ENCODE assay signal across 7 cellular contexts in the genomic region with DNA sequence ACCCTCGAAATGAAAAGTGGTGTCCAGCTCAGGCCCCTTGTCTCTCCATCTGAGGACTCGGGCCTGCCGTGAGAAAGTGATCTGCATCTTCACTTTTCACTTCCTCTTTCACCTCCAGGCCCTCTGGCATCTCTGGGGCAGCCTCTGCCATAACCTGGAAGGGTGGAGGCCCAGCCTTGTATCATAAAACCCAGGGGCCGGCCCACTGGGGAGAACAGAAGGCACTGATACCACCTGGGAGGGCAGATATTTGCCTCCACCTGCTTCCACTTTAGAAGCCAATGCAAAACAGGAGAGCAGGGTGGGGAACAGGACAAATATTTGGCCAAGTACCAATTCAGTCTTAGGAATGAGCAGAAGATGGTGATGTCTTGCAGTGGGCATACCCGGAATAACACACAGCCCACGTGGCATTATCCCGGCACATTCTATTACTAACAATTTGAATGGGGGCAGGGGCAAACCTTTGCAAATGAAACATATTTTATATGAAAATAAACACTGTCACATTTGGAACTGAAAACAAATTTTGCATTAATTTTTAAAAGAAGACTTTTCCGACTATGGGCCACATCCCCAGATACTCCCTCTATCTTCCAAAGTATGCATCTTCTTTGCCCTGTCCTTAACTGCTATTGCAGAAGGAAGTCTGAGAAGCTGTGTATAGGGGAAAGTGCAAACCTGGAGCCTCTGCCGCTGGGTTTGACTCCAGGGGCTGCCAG.
DNase-seq lines count a peak whose midpoint lies in the region; ATAC-seq and TF ChIP-seq lines count a peak whose summit lies in the region.

No MANE protein-coding gene starts in this region.

- TF ChIP-seq CTCF in OCI-LY7 (conservative IDR thresholded peaks at IDR 0.05; ENCODE audit: low read length) (peak; percentile 30; the same call in 1 of the 2 replicates), left lung (IDR thresholded peaks at IDR 0.05) (no peak), progenitor cell of endocrine pancreas (IDR thresholded peaks at IDR 0.05; ENCODE audit: unreplicated experiment) (no peak)

- intact Hi-C loops in OCI-LY7 (cut with micrococcal nuclease; ENCODE audit: unreplicated experiment): loop anchor here (1.0 to 5.0 kb wide), 7 partner anchors 29 to 177 kb away; partner anchors contain the start of gene SIRT5
- intact Hi-C loops in left lung (cut with DNase I): no loop called here

- H3K4me3 Mint-ChIP-seq in progenitor cell of endocrine pancreas (ENCODE audit: low read depth): no peak overlapping the region

- H3K4me2 ChIP-seq in OCI-LY7 (ENCODE audit: low read length): peak overlapping the region; percentile 78

- H3K36me3 ChIP-seq in OCI-LY7 (ENCODE audit: insufficient read depth, low read length) (no peaks in the 10 kb centered on the region), left lung (no peaks in the 10 kb centered on the region)

- H4K20me1 ChIP-seq in OCI-LY7 (ENCODE audit: insufficient read depth, low read length): 0 out of 2 replicates have a peak, but pooled peaks cover 8% of the 10 kb centered on the region

- peak overlapping the region; percentile 47 for H3K27ac ChIP-seq in OCI-LY7 (ENCODE audit: low read depth, low read length, poor library complexity, severe bottlenecking)
- peak overlapping the region in 1 of 2 donors; percentile 37 for H3K27ac ChIP-seq in left lung

- peaks cover 12% of the 10 kb centered on the region for H3K4me1 Mint-ChIP-seq in progenitor cell of endocrine pancreas (ENCODE audit: low read depth)

- H3K27ac Mint-ChIP-seq in progenitor cell of endocrine pancreas: no peak overlapping the region

- no peaks in the 10 kb centered on the region for H3K9me2 ChIP-seq in OCI-LY7 (ENCODE audit: insufficient read depth, low read length)

- H3K9me3 Mint-ChIP-seq in progenitor cell of endocrine pancreas (ENCODE audit: low read depth): no peaks in the 10 kb centered on the region

- BruUV-seq in OCI-LY7 (replicated peaks; lab: Mats Ljungman, UMichigan): no TSS peak

- ATAC-seq in HG02970 (IDR thresholded peaks at IDR 0.05; ENCODE audit: low FRiP score, unreplicated experiment) (peak; percentile 69), left lung (peak; percentile 18)

- H3K27me3 Mint-ChIP-seq in progenitor cell of endocrine pancreas: peaks cover 8% of the 10 kb centered on the region

- POLR2A ChIA-PET in OCI-LY7 (lab: Charles Lee) (interaction anchor here (1.0 to 1.9 kb wide), 6 partner anchors 28 to 218 kb away, joined by 3 to 7 read pairs (median 4); partner anchors contain the start of gene NOL7), HEK293T (lab: Yijun Ruan, JAX) (no interaction called here)

- H3K79me2 ChIP-seq in OCI-LY7 (ENCODE audit: insufficient read depth, low read depth, low read length): peaks cover 22% of the 10 kb centered on the region; the same call in 1 of the 2 replicates

- H2AFZ ChIP-seq in OCI-LY7 (ENCODE audit: low read length): no peak overlapping the region; the same call in 1 of the 2 replicates

- CTCF ChIA-PET in OCI-LY7 (lab: Charles Lee; ENCODE audit: unreplicated experiment): interaction anchor here (0.5 kb wide), 1 partner anchor 44 kb away, joined by 3 read pairs; no protein-coding TSS in a partner anchor
- CTCF ChIA-PET in HEK293T (lab: Yijun Ruan, JAX): interaction anchor here (0.5 kb wide), 1 partner anchor 1459 kb away, joined by 3 read pairs; no protein-coding TSS in a partner anchor

- H3K9me3 ChIP-seq in OCI-LY7 (ENCODE audit: low read length): no peaks in the 10 kb centered on the region
- H3K9me3 ChIP-seq in left lung: no peaks in the 10 kb centered on the region

- H3K4me1 ChIP-seq in OCI-LY7 (ENCODE audit: insufficient read depth, low read length, poor library complexity, severe bottlenecking): peaks cover 65% of the 10 kb centered on the region
- peaks cover 23 to 39% of the 10 kb centered on the region in 2 donors for H3K4me1 ChIP-seq in left lung

- H3K27me3 ChIP-seq in left lung: no peaks in the 10 kb centered on the region

- no peaks in the 10 kb centered on the region for H3K36me3 Mint-ChIP-seq in progenitor cell of endocrine pancreas (ENCODE audit: insufficient read depth)

- DNase-seq in GM19240 (ENCODE audit: insufficient read length, low spot score) (peak; percentile 69), OCI-LY7 (ENCODE audit: low spot score) (peak; percentile 80), left lung (no peak), foreskin melanocyte (no peak), progenitor cell of endocrine pancreas (ENCODE audit: low spot score, unreplicated experiment) (no peak), HEK293T (ENCODE audit: extremely low spot score) (no peak)

- peak overlapping the region; percentile 46 for H3K4me3 ChIP-seq in OCI-LY7 (ENCODE audit: low read depth, low read length, poor library complexity, severe bottlenecking)
- no peak overlapping the region for H3K4me3 ChIP-seq in left lung

TF ChIP-seq in HEK293T, 16 proteins besides CTCF, POLR2A, EP300 and RAD21:
- TF ChIP-seq FOXA1 (IDR thresholded peaks at IDR 0.05): no peak
- TF ChIP-seq SUZ12 (IDR thresholded peaks at IDR 0.05): no peak

Comparison
In these comparisons a context has a peak if more than half of its experiments do, and no peak if none do; other contexts are left out.
1. DNase-seq: peak in GM19240 (single experiment) and OCI-LY7 (single experiment); none in left lung (0 of 2), foreskin melanocyte (single experiment), progenitor cell of endocrine pancreas (single experiment) and HEK293T (single experiment).